ENCODE assay signal across 8 cellular contexts in the genomic region with DNA sequence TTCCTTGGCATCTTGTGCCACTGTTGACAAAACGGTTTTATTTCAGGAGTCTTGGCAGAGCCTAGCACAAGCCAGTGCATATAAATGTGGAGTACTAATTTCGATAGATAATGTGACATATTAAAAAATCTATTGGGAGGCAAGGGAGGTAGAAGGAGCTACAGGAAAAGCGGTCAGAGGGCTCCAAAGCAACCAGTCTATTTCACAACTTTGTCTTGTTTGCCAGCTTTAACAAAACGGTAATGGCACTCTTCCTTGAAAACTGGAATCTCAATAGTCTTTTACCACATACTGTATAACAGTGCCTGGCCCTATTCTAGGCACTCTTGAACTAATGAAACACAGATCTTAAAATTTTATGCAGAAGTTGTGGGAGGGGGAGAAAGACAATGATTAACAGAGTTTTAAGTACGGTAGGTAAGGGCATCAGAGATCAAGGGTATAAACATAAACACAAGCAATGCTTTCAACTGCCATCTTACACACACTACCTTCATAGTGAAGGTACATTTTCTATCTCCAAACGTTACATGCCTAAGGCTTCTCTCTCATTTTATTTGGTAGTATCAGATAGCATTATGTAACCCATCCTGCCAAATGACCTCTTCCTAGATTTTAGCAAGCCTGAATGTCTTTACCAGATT. TPM values are rescaled to one million over a fixed set of nuclear protein-coding genes. Genes with fewer than 3 reads are reported as not detected.
A peak's percentile ranks its signal among the peaks of the same experiment; 100 is the strongest.
DNase-seq lines count a peak whose midpoint lies in the region; ATAC-seq, FAIRE-seq and TF ChIP-seq lines count a peak whose summit lies in the region.

No MANE protein-coding gene starts in this region.

- ATAC-seq in GM18517 (IDR thresholded peaks at IDR 0.05; ENCODE audit: unreplicated experiment) (no peak), GM21737 (IDR thresholded peaks at IDR 0.05; ENCODE audit: unreplicated experiment) (no peak)

- no peaks in the 10 kb centered on the region for H3K9me1 ChIP-seq in endothelial cell of umbilical vein (replicated peaks; ENCODE audit: control insufficient read depth, extremely low read depth, insufficient read depth, low read length)

- TF ChIP-seq CTCF in OCI-LY1 (IDR thresholded peaks at IDR 0.05; ENCODE audit: low read length) (no peak), endothelial cell of umbilical vein (IDR thresholded peaks at IDR 0.05; ENCODE audit: extremely low read depth in 1 of 2, insufficient read depth in 1 of 2, low read depth in 1 of 2, low read length in 2 of 2) (no peak), ovary (IDR thresholded peaks at IDR 0.05) (no peak)

- no TSS peak for BruUV-seq in endothelial cell of umbilical vein (replicated peaks; lab: Mats Ljungman, UMichigan)

- H3K9me3 ChIP-seq in OCI-LY1 (ENCODE audit: low read length) (no peaks in the 10 kb centered on the region), endothelial cell of umbilical vein (replicated peaks; ENCODE audit: control insufficient read depth, insufficient read depth, low read length) (no peaks in the 10 kb centered on the region), ovary (no peaks in the 10 kb centered on the region)

- peaks cover 33% of the 10 kb centered on the region for H3K79me2 ChIP-seq in OCI-LY1 (ENCODE audit: insufficient read depth, low read length)
- H3K79me2 ChIP-seq in endothelial cell of umbilical vein (ENCODE audit: control insufficient read depth, insufficient read depth, low read length): peaks cover 58% of the 10 kb centered on the region

- peak overlapping the region; percentile 76 for H3K27ac ChIP-seq in OCI-LY1 (ENCODE audit: low read depth, low read length, poor library complexity, severe bottlenecking)
- peak overlapping the region; percentile 27 for H3K27ac ChIP-seq in endothelial cell of umbilical vein (ENCODE audit: insufficient read depth, low read depth, low read length)
- peak overlapping the region in 1 of 2 donors; percentile 27 for H3K27ac ChIP-seq in ovary

- no peak for TF ChIP-seq EP300 in ovary (IDR thresholded peaks at IDR 0.05)

- in situ Hi-C loops in G401 (cut with HindIII; ENCODE audit: low sequenced_read_pairs): no loop called here

- peak overlapping the region; percentile 90 for H3K4me3 ChIP-seq in OCI-LY1 (ENCODE audit: low read depth, low read length, poor library complexity, severe bottlenecking)
- H3K4me3 ChIP-seq in endothelial cell of umbilical vein (replicated peaks in 1 of 3; ENCODE audit: insufficient read depth in 1 of 3, low read depth in 1 of 3, low read length in 3 of 3): peak overlapping the region; percentile 87 to 99 (median 96)
- peak overlapping the region; percentile 90 for H3K4me3 ChIP-seq in ovary

- no peak overlapping the region for H2AFZ ChIP-seq in OCI-LY1 (ENCODE audit: low read length)
- no peak overlapping the region for H2AFZ ChIP-seq in endothelial cell of umbilical vein (ENCODE audit: low read depth, low read length)

- 2 to 5% (median 4%) methylated on average over 6 of the region's 6 CpGs for WGBS in ovary, 3 donors

- dilution Hi-C loops in endothelial cell of umbilical vein (cut with MboI; ENCODE audit: extremely low pct_ligation_motif_present, low sequenced_read_pairs): no loop called here

- peaks cover 31% of the 10 kb centered on the region for H3K4me1 ChIP-seq in OCI-LY1 (ENCODE audit: insufficient read depth, low read length, severe bottlenecking)
- H3K4me1 ChIP-seq in endothelial cell of umbilical vein (ENCODE audit: control insufficient read depth, extremely low read depth, insufficient read depth, low read length): peaks cover 29% of the 10 kb centered on the region
- peaks cover 7% of the 10 kb centered on the region for H3K4me1 ChIP-seq in ovary (ENCODE audit: insufficient read depth)

- H3K4me2 ChIP-seq in OCI-LY1 (ENCODE audit: low read length): peak overlapping the region; percentile 90
- H3K4me2 ChIP-seq in endothelial cell of umbilical vein (ENCODE audit: insufficient read depth, low read length): peak overlapping the region; percentile 99

- no peak for FAIRE-seq in endothelial cell of umbilical vein (lab: Jason Lieb, UNC)

- POLR2A ChIA-PET in endothelial cell of umbilical vein (lab: Charles Lee): interaction anchor here (0.8 to 5.8 kb wide), 2 partner anchors 35 to 107 kb away, joined by 3 to 372 read pairs; a partner anchor contains a TSS

- no peaks in the 10 kb centered on the region for H3K9me2 ChIP-seq in OCI-LY1 (ENCODE audit: low read depth, low read length)

- TF ChIP-seq POLR2A in endothelial cell of umbilical vein (IDR thresholded peaks at IDR 0.05; ENCODE audit: low read depth, low read length) (no peak), ovary (IDR thresholded peaks at IDR 0.05) (no peak)

- DNase-seq in G401 (ENCODE audit: low spot score): peak; percentile 38
- peak; percentile 30 for DNase-seq in endothelial cell of umbilical vein (ENCODE audit: low read depth, low spot score)
- no peak for DNase-seq in ovary
- DNase-seq in stimulated activated CD4-positive, alpha-beta T cell treated with anti-CD3 and anti-CD28 coated beads, Interleukin-1b, Interleukin-23, amount 100 ng/mL, for 48 hours: no peak
- DNase-seq in NCI-H748 treated with DMSO at 0.1 percent for 48 hours (lab: John Stamatoyannopoulos, UW): no peak

- peak overlapping the region; percentile 98 for H3K9ac ChIP-seq in OCI-LY1 (ENCODE audit: low read length)
- peak overlapping the region; percentile 96 for H3K9ac ChIP-seq in endothelial cell of umbilical vein (replicated peaks; ENCODE audit: extremely low read depth, insufficient read depth, low read length)

- no peaks in the 10 kb centered on the region for H4K20me1 ChIP-seq in OCI-LY1 (ENCODE audit: insufficient read depth, low read length)
- peaks cover 11% of the 10 kb centered on the region for H4K20me1 ChIP-seq in endothelial cell of umbilical vein (replicated peaks; ENCODE audit: control insufficient read depth, extremely low read depth, insufficient read depth, low read length)

- CTCF ChIA-PET in endothelial cell of umbilical vein (lab: Charles Lee): interaction anchor here (0.6 to 6.3 kb wide), 5 partner anchors 34 to 139 kb away, joined by 3 to 78 read pairs (median 4); a partner anchor contains a TSS

- H3K36me3 ChIP-seq in OCI-LY1 (ENCODE audit: insufficient read depth, low read length) (peaks cover 59% of the 10 kb centered on the region), endothelial cell of umbilical vein (ENCODE audit: control insufficient read depth in 2 of 2, extremely low read depth in 1 of 2, insufficient read depth in 2 of 2, low read length in 2 of 2) (peaks cover 7 to 15% of the 10 kb centered on the region in 2 experiments), ovary (no peaks in the 10 kb centered on the region)

- intact Hi-C loops in endothelial cell of umbilical vein (cut with micrococcal nuclease) (loop anchor here (5.0 to 10.0 kb wide), 5 partner anchors 51 to 911 kb away; a partner anchor contains a TSS), ovary (cut with DNase I) (loop anchor here in 3 of 4 donors (2.0 to 5.0 kb wide), 3 partner anchors 33 to 84 kb away; a partner anchor contains a TSS)

- H3K27me3 ChIP-seq in OCI-LY1 (ENCODE audit: insufficient read depth, low read length) (no peaks in the 10 kb centered on the region), endothelial cell of umbilical vein (ENCODE audit: control insufficient read depth in 2 of 2, insufficient read depth in 2 of 2, low read length in 2 of 2) (no peaks in the 10 kb centered on the region), ovary (no peaks in the 10 kb centered on the region)

- peaks cover 15% of the 10 kb centered on the region; the same call in 1 of the 2 replicates for H3F3A ChIP-seq in OCI-LY1 (ENCODE audit: insufficient read depth, low read length)

TF ChIP-seq in endothelial cell of umbilical vein, 7 proteins besides CTCF, POLR2A, EP300 and RAD21:
- TF ChIP-seq JUN (IDR thresholded peaks at IDR 0.05; ENCODE audit: borderline replicate concordance, insufficient read depth, insufficient read length, low read depth) (no peak), POLR2AphosphoS5 (IDR thresholded peaks at IDR 0.05; ENCODE audit: insufficient read depth, low read depth, low read length) (peak; percentile 14)

RNA-seq across cellular contexts. Expression of a gene that starts 33.5 kb away (rescaled TPM):
- 54.3 and 69.6 TPM in 2 replicates for total RNA-seq in G401 (2014; rRNA removed; shearing (Covaris generic))
- 150 and 155 TPM in 2 replicates for total RNA-seq in endothelial cell of umbilical vein
- 6.8 and 16.3 TPM in 2 replicates for polyA plus RNA-seq in endothelial cell of umbilical vein
- polyA plus RNA-seq in endothelial cell of umbilical vein (2011; cell fraction: cytosol; rRNA removed): 23.8 and 31.4 TPM in 2 replicates
- 26.4 and 36.2 TPM in 2 replicates for polyA plus RNA-seq in endothelial cell of umbilical vein (2011; cell fraction: nucleus; rRNA removed)
- 103 and 191 TPM in 2 replicates for polyA plus RNA-seq in endothelial cell of umbilical vein (2012)
- 21.4 and 21.9 TPM in 2 replicates for polyA minus RNA-seq in endothelial cell of umbilical vein
- 22.9 TPM for polyA minus RNA-seq in endothelial cell of umbilical vein (2011; cell fraction: cytosol; rRNA and poly(A)+ RNA removed)
- 44.2 and 46.1 TPM in 2 replicates for polyA minus RNA-seq in endothelial cell of umbilical vein (2011; cell fraction: nucleus; rRNA and poly(A)+ RNA removed)
- total RNA-seq in ovary: 100 to 1,000 TPM in 2 of 7 donors, 10 to 100 TPM in 5; 45.5 to 109 (median 92.8) TPM
- polyA plus RNA-seq in ovary: 100 to 1,000 TPM in 1 of 2 donors, 10 to 100 TPM in 1; 33.2 to 101 TPM

Comparison
In these comparisons a context has a peak if more than half of its experiments do, and no peak if none do; other contexts are left out.
1. DNase-seq: peak in G401 (single experiment) and endothelial cell of umbilical vein (single experiment); none in ovary (0 of 5), stimulated activated CD4-positive, alpha-beta T cell treated with anti-CD3 and anti-CD28 coated beads, Interleukin-1b, Interleukin-23, amount 100 ng/mL, for 48 hours (single experiment) and NCI-H748 treated with DMSO at 0.1 percent for 48 hours (single experiment).
2. Peak in every context shown above with its lines, with median percentiles within 50 percentile points of each other: H3K4me3 ChIP-seq.